29 cellular contexts compared by ENCODE assay signal in the genomic region with DNA sequence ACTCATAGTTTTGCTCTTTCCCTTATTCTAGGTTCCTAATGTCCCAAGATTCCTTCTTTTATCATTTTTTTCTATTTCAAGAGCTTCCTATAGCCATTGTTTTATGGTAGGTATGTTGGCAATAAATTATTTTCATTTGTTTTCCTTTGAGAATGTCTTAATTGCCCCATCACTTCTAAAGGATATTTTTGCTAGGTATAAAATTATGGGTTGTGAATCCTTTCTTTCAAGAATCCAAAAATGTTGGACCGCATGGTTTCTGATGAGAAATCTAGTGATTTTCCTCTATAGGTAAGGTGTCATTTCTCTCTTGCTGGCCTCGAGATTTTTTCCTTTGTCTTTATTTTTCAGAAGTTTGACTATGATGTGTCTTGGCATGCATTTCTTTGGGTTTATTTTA.
"Had no signal": no experiment of that assay in that cellular context is flagged by ENCODE, and none has a peak within 500 bp of the region (broad histone marks: within the 10 kb centered on the region; RNA-seq: fewer than 3 reads in every experiment).

No MANE protein-coding gene starts in this region.

- H3K4me1 ChIP-seq: stomach, suprapubic skin, thyroid gland, tibial artery, tibial nerve, transverse colon, upper lobe of left lung, upper lobe of right lung, uterus, vagina had no signal

- FAIRE-seq: urothelium cell line had no signal

- H3K4me3 Mint-ChIP-seq: stimulated activated effector memory CD8-positive, alpha-beta T cell treated with anti-CD3 and anti-CD28 coated beads, Interleukin-12 subunit alpha, Interleukin-12 subunit beta, amount 100 ng/mL, for 72 hours; stimulated activated memory B cell treated with anti-CD40 and anti-IgM and Interleukin-4, amounts not matched to agents 10 μg/mL and 1 μg/mL and 100 μg/mL, for 72 hours; stimulated activated naive B cell treated with anti-CD40 and anti-IgM and Interleukin-4, amounts not matched to agents 10 μg/mL and 1 μg/mL and 100 μg/mL, for 72 hours; stimulated activated naive CD8-positive, alpha-beta T cell treated with anti-CD3 and anti-CD28 coated beads, Interleukin-15, amount 100 ng/mL, for 72 hours; stimulated activated naive CD8-positive, alpha-beta T cell treated with anti-CD3 and anti-CD28 coated beads, Interleukin-15, Interleukin-2, amounts not matched to agents 100 ng/mL and 50 ng/mL, for 24 hours; type B pancreatic cell had no signal

- ATAC-seq: stimulated activated memory B cell treated with anti-CD40 and anti-IgM and Interleukin-4, amounts not matched to agents 10 μg/mL and 1 μg/mL and 100 μg/mL, for 72 hours; stimulated activated naive B cell treated with anti-CD40 and anti-IgM and Interleukin-4, amounts not matched to agents 10 μg/mL and 1 μg/mL and 100 μg/mL, for 72 hours; stimulated activated naive CD8-positive, alpha-beta T cell treated with anti-CD3 and anti-CD28 coated beads, Interleukin-15, amount 100 ng/mL, for 72 hours; stimulated activated naive CD8-positive, alpha-beta T cell treated with anti-CD3 and anti-CD28 coated beads, Interleukin-15, Interleukin-2, amounts not matched to agents 100 U/mL and 50 U/mL, for 24 hours; upper lobe of right lung had no signal

- H3K36me3 Mint-ChIP-seq: type B pancreatic cell had no signal

- DNase-seq: stimulated activated CD4-positive, alpha-beta T cell treated with anti-CD3 and anti-CD28 coated beads, Interleukin-2, amount 100 ng/mL, for 48 hours; stimulated activated CD4-positive, alpha-beta T cell treated with anti-CD3 and anti-CD28 coated beads, Interleukin-4, amount 100 ng/mL, for 1 hour; stimulated activated CD4-positive, alpha-beta T cell treated with anti-CD3 and anti-CD28 coated beads, Interleukin-4, amount 100 ng/mL, for 24 hours; stimulated activated CD4-positive, alpha-beta T cell treated with anti-CD3 and anti-CD28 coated beads, Interleukin-4, amount 100 ng/mL, for 4 hours; stimulated activated CD8-positive, alpha-beta memory T cell treated with anti-CD3 and anti-CD28 coated beads, Interleukin-4, amount 100 ng/mL, for 48 hours; stimulated activated naive B cell treated with anti-CD40 and anti-IgM and Interleukin-4, amounts not matched to agents 10 μg/mL and 1 μg/mL and 100 μg/mL, for 72 hours; stimulated activated naive CD4-positive, alpha-beta T cell; stimulated activated naive CD4-positive, alpha-beta T cell treated with Interleukin-2 at 50 U/mL for 16 hours; stimulated activated naive CD8-positive, alpha-beta T cell treated with anti-CD3 and anti-CD28 coated beads, Interleukin-15, amount 100 ng/mL, for 72 hours; stimulated activated naive CD8-positive, alpha-beta T cell treated with anti-CD3 and anti-CD28 coated beads, Interleukin-15, Interleukin-2, amounts not matched to agents 100 U/mL and 50 U/mL, for 24 hours; stomach; substantia nigra; testis; thyroid gland; tibial artery; transverse colon; trophoblast cell; upper lobe of left lung; upper lobe of right lung; uterus had no signal

- H3K4me1 Mint-ChIP-seq: stimulated activated memory B cell treated with anti-CD40 and anti-IgM and Interleukin-4, amounts not matched to agents 10 μg/mL and 1 μg/mL and 100 μg/mL, for 72 hours had no signal

- H3K9me3 ChIP-seq: testis, thyroid gland, uterus had no signal

- H3K27me3 Mint-ChIP-seq: type B pancreatic cell had no signal

- H3K27ac Mint-ChIP-seq: stimulated activated effector memory CD8-positive, alpha-beta T cell treated with anti-CD3 and anti-CD28 coated beads, Interleukin-12 subunit alpha, Interleukin-12 subunit beta, amount 100 ng/mL, for 72 hours; stimulated activated memory B cell treated with anti-CD40 and anti-IgM and Interleukin-4, amounts not matched to agents 10 μg/mL and 1 μg/mL and 100 μg/mL, for 72 hours; stimulated activated naive B cell treated with anti-CD40 and anti-IgM and Interleukin-4, amounts not matched to agents 10 μg/mL and 1 μg/mL and 100 μg/mL, for 72 hours; stimulated activated naive CD8-positive, alpha-beta T cell treated with anti-CD3 and anti-CD28 coated beads, Interleukin-15, amount 100 ng/mL, for 72 hours; stimulated activated naive CD8-positive, alpha-beta T cell treated with anti-CD3 and anti-CD28 coated beads, Interleukin-15, Interleukin-2, amounts not matched to agents 100 ng/mL and 50 ng/mL, for 24 hours; type B pancreatic cell had no signal

- H3K27me3 ChIP-seq: stomach, suprapubic skin, testis, thyroid gland, tibial artery, tibial nerve, transverse colon, upper lobe of left lung, upper lobe of right lung, uterus, vagina had no signal

- H3K36me3 ChIP-seq: stomach, suprapubic skin, thoracic aorta, thyroid gland, tibial artery, tibial nerve, transverse colon, upper lobe of left lung, upper lobe of right lung, uterus, vagina had no signal

- H3K27ac ChIP-seq: stomach, suprapubic skin, testis, thoracic aorta, thyroid gland, tibial artery, tibial nerve, transverse colon, upper lobe of left lung, upper lobe of right lung, uterus, vagina had no signal

- H3K4me3 ChIP-seq: stomach, suprapubic skin, testis, thoracic aorta, thyroid gland, tibial artery, tibial nerve, transverse colon, upper lobe of left lung, upper lobe of right lung, uterus, vagina had no signal
